Comparison of ENCODE assay signal across 1 cellular context in the genomic region with DNA sequence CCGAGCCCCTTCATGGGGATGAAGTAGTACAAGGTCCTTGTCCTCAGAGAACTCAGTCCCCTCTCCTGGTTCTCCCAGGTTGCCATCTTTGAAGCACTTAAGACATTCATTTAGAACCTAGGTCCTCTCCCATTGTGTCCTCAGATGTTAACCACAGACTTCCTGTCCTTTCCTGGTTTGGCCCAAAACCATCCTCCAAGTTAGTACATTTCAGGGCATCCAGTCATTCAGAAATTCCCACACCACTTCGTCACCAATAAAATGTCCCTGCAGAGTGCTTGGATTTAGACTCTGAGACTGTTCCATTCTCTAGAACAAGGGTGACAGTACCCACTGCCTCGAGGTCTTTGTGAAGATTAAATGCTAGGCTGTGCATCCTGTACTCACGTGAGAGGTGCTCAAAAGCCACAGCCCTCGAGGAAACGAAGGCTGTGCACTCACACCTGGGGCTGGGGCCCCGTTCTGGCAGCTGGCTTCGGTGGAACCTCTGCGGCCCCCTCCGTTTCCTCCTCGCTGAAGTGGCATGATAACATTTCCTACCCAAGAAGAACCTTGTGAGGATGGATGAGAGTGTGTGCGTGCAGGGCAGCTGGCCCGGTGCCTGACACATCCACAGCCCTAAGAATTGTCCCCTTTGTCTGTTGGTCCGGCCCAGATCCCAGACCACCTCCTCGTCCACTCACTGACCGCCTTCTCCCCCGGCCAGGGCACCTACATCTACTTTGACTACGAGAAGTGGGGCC.
TF ChIP-seq lines count a peak whose summit lies in the region.

No MANE protein-coding gene starts in this region.

TF ChIP-seq in HEK293, 187 proteins besides CTCF, POLR2A, EP300 and RAD21 (continued from another document):
- TF ChIP-seq, protein P1, sequence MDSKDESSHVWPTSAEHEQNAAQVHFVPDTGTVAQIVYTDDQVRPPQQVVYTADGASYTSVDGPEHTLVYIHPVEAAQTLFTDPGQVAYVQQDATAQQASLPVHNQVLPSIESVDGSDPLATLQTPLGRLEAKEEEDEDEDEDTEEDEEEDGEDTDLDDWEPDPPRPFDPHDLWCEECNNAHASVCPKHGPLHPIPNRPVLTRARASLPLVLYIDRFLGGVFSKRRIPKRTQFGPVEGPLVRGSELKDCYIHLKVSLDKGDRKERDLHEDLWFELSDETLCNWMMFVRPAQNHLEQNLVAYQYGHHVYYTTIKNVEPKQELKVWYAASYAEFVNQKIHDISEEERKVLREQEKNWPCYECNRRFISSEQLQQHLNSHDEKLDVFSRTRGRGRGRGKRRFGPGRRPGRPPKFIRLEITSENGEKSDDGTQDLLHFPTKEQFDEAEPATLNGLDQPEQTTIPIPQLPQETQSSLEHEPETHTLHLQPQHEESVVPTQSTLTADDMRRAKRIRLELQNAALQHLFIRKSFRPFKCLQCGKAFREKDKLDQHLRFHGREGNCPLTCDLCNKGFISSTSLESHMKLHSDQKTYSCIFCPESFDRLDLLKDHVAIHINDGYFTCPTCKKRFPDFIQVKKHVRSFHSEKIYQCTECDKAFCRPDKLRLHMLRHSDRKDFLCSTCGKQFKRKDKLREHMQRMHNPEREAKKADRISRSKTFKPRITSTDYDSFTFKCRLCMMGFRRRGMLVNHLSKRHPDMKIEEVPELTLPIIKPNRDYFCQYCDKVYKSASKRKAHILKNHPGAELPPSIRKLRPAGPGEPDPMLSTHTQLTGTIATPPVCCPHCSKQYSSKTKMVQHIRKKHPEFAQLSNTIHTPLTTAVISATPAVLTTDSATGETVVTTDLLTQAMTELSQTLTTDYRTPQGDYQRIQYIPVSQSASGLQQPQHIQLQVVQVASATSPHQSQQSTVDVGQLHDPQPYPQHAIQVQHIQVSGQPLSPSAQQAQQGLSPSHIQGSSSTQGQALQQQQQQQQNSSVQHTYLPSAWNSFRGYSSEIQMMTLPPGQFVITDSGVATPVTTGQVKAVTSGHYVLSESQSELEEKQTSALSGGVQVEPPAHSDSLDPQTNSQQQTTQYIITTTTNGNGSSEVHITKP (tag by site-specific recombination; IDR thresholded peaks at IDR 0.05) = peak; percentile 85
- no peak for TF ChIP-seq ZNF292 (tag by site-specific recombination; IDR thresholded peaks at IDR 0.05; ENCODE audit: borderline replicate concordance, low read depth)
- TF ChIP-seq IKZF3 (tag by site-specific recombination; IDR thresholded peaks at IDR 0.05) = no peak
